1 cellular context compared by ENCODE assay signal in the genomic region with DNA sequence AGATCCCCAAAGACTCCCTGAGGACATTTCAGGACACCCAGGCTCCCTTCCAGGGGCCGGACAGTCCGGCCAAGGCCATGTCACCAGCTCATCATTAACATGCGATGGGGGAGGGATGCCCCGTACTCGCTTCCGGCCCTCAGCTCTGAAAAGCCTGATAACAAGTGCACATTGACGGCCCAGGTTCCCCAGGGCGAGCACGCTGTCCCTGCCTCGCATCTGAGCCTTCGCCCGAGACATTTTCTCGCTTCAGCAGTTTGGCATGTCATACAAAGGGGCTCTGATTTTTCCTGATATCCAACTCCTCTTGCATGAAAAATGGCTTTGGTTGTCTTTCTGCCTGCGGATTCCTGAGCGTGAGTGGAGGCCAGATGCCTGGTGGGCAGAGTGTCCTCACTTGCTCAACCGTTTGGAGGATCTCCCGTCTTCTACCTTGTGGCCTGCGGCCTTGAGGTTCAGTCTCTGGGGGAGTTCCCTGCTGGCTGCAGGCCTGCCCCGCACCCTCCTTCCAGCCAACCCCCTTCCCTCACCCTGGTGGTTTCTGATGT.
TF ChIP-seq lines count a peak whose summit lies in the region.

No MANE protein-coding gene starts in this region.

TF ChIP-seq in WTC11, 78 proteins besides CTCF, POLR2A, EP300 and RAD21 (continued from another document):
- TF ChIP-seq, protein P1, sequence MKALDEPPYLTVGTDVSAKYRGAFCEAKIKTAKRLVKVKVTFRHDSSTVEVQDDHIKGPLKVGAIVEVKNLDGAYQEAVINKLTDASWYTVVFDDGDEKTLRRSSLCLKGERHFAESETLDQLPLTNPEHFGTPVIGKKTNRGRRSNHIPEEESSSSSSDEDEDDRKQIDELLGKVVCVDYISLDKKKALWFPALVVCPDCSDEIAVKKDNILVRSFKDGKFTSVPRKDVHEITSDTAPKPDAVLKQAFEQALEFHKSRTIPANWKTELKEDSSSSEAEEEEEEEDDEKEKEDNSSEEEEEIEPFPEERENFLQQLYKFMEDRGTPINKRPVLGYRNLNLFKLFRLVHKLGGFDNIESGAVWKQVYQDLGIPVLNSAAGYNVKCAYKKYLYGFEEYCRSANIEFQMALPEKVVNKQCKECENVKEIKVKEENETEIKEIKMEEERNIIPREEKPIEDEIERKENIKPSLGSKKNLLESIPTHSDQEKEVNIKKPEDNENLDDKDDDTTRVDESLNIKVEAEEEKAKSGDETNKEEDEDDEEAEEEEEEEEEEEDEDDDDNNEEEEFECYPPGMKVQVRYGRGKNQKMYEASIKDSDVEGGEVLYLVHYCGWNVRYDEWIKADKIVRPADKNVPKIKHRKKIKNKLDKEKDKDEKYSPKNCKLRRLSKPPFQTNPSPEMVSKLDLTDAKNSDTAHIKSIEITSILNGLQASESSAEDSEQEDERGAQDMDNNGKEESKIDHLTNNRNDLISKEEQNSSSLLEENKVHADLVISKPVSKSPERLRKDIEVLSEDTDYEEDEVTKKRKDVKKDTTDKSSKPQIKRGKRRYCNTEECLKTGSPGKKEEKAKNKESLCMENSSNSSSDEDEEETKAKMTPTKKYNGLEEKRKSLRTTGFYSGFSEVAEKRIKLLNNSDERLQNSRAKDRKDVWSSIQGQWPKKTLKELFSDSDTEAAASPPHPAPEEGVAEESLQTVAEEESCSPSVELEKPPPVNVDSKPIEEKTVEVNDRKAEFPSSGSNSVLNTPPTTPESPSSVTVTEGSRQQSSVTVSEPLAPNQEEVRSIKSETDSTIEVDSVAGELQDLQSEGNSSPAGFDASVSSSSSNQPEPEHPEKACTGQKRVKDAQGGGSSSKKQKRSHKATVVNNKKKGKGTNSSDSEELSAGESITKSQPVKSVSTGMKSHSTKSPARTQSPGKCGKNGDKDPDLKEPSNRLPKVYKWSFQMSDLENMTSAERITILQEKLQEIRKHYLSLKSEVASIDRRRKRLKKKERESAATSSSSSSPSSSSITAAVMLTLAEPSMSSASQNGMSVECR (CRISPR knock-in tag; IDR thresholded peaks at IDR 0.05; ENCODE audit: borderline replicate concordance): no peak
- no peak for TF ChIP-seq PRRX2 (CRISPR knock-in tag; IDR thresholded peaks at IDR 0.05)
- no peak for TF ChIP-seq ZBTB21 (CRISPR knock-in tag; IDR thresholded peaks at IDR 0.05; ENCODE audit: borderline replicate concordance)
- TF ChIP-seq, protein P2, sequence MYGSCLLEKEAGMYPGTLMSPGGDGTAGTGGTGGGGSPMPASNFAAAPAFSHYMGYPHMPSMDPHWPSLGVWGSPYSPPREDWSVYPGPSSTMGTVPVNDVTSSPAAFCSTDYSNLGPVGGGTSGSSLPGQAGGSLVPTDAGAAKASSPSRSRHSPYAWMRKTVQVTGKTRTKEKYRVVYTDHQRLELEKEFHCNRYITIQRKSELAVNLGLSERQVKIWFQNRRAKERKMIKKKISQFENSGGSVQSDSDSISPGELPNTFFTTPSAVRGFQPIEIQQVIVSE (CRISPR knock-in tag; IDR thresholded peaks at IDR 0.05; ENCODE audit: borderline replicate concordance): no peak
- TF ChIP-seq, protein P3, sequence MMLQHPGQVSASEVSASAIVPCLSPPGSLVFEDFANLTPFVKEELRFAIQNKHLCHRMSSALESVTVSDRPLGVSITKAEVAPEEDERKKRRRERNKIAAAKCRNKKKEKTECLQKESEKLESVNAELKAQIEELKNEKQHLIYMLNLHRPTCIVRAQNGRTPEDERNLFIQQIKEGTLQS (CRISPR knock-in tag; conservative IDR thresholded peaks at IDR 0.05): no peak
- TF ChIP-seq ESRRA (CRISPR knock-in tag; IDR thresholded peaks at IDR 0.05; ENCODE audit: borderline replicate concordance): no peak
- no peak for TF ChIP-seq NR1H2 (CRISPR knock-in tag; IDR thresholded peaks at IDR 0.05)
